ENCODE assay signal across 8 cellular contexts in genomic region chr2:85705680-85706039, GRCh38. TPM values are rescaled to one million over a fixed set of nuclear protein-coding genes. Genes with fewer than 3 reads are reported as not detected.
DNase-seq lines count a peak whose midpoint lies in the region; ATAC-seq, FAIRE-seq and TF ChIP-seq lines count a peak whose summit lies in the region.

No MANE protein-coding gene starts in this region.

- H3K27me3 ChIP-seq in bronchial epithelial cell (ENCODE audit: control insufficient read depth, insufficient read depth, low read length) (no peaks in the 10 kb centered on the region), lung (ENCODE audit: control insufficient read depth, insufficient read depth) (no peaks in the 10 kb centered on the region)
- H3K27me3 ChIP-seq in naive thymus-derived CD4-positive, alpha-beta T cell (ENCODE audit: control insufficient read depth in 2 of 2, insufficient read depth in 2 of 2, low read length in 2 of 2): peaks cover 0 to 4% of the 10 kb centered on the region in 2 donors

- peaks cover 0 to 7% (median 4%) of the 10 kb centered on the region in 5 donors for H3K27me3 Mint-ChIP-seq in naive thymus-derived CD4-positive, alpha-beta T cell

- H3K9me3 ChIP-seq in lung (ENCODE audit: control insufficient read depth in 2 of 2, insufficient read depth in 1 of 2, low read length in 1 of 2): no peaks in the 10 kb centered on the region
- no peaks in the 10 kb centered on the region for H3K9me3 ChIP-seq in naive thymus-derived CD4-positive, alpha-beta T cell (ENCODE audit: control insufficient read depth in 2 of 3, low read length in 3 of 3)

- intact Hi-C loops in naive thymus-derived CD4-positive, alpha-beta T cell (cut with micrococcal nuclease): loop anchor here in 1 of 2 donors (5.0 kb wide), 1 partner anchor 332 kb away; no protein-coding TSS in a partner anchor

- WGBS in lung, 2 donors: 36 to 49% methylated on average over 2 of the region's 2 CpGs

- peaks cover 3 to 31% of the 10 kb centered on the region in 2 donors for H3K4me1 ChIP-seq in lung (ENCODE audit: control insufficient read depth in 2 of 2, insufficient read depth in 2 of 2, low read length in 2 of 2)
- H3K4me1 ChIP-seq in naive thymus-derived CD4-positive, alpha-beta T cell (ENCODE audit: control insufficient read depth in 2 of 2, insufficient read depth in 2 of 2, low read length in 2 of 2): peaks cover 0 to 25% of the 10 kb centered on the region in 2 donors

- peak; percentile 62 for FAIRE-seq in bronchial epithelial cell (lab: Jason Lieb, UNC)

- H3K36me3 ChIP-seq in bronchial epithelial cell (ENCODE audit: control insufficient read depth, insufficient read depth, low read length): no peaks in the 10 kb centered on the region
- H3K36me3 ChIP-seq in lung (ENCODE audit: control insufficient read depth in 2 of 2, insufficient read depth in 2 of 2, low read length in 2 of 2): no peaks in the 10 kb centered on the region
- H3K36me3 ChIP-seq in naive thymus-derived CD4-positive, alpha-beta T cell (ENCODE audit: control insufficient read depth in 2 of 3, insufficient read depth in 3 of 3, low read length in 3 of 3): no peaks in the 10 kb centered on the region

- peaks cover 0 to 71% (median 5%) of the 10 kb centered on the region in 7 donors for H3K4me1 Mint-ChIP-seq in naive thymus-derived CD4-positive, alpha-beta T cell

- CTCF ChIA-PET in naive thymus-derived CD4-positive, alpha-beta T cell (lab: Charles Lee): interaction anchor here (0.8 to 2.9 kb wide), 2 partner anchors 68 to 581 kb away, joined by 3 to 14 read pairs; no protein-coding TSS in a partner anchor

- TF ChIP-seq CTCF in bronchial epithelial cell (IDR thresholded peaks at IDR 0.05; ENCODE audit: insufficient read depth, low read length, severe bottlenecking) (no peak), lung (IDR thresholded peaks at IDR 0.05; ENCODE audit: control extremely low read depth, extremely low read depth) (no peak)

- DNase-seq in AG08395 (ENCODE audit: low spot score) (peak; percentile 81), HuH-7.5 (ENCODE audit: low spot score) (peak; percentile 63), bronchial epithelial cell (ENCODE audit: low read depth) (peak; percentile 98), lung (ENCODE audit: low spot score) (peak; percentile 84), DMS114 treated with DMSO at 0.1 percent for 48 hours (lab: John Stamatoyannopoulos, UW; ENCODE audit: unreplicated experiment) (no peak), NCI-H69 (lab: John Stamatoyannopoulos, UW) (no peak), NCI-H526 treated with DMSO at 0.1 percent for 48 hours (lab: John Stamatoyannopoulos, UW) (no peak)
- DNase-seq in naive thymus-derived CD4-positive, alpha-beta T cell: no peak

- H3K27ac ChIP-seq in lung (ENCODE audit: low read depth in 1 of 2, low read length in 1 of 2): peak overlapping the region in 1 of 2 donors; percentile 97
- H3K27ac ChIP-seq in naive thymus-derived CD4-positive, alpha-beta T cell (ENCODE audit: low read depth, low read length): no peak overlapping the region

- no peak overlapping the region for H3K4me3 Mint-ChIP-seq in naive thymus-derived CD4-positive, alpha-beta T cell

- peaks cover 0 to 1% (median 0%) of the 10 kb centered on the region in 11 donors for H3K9me3 Mint-ChIP-seq in naive thymus-derived CD4-positive, alpha-beta T cell

- POLR2A ChIA-PET in naive thymus-derived CD4-positive, alpha-beta T cell (lab: Charles Lee): no interaction called here

- peak; percentile 32 for ATAC-seq in lung (ENCODE audit: insufficient read depth, low FRiP score)
- no peak for ATAC-seq in naive thymus-derived CD4-positive, alpha-beta T cell

- H3K4me3 ChIP-seq in bronchial epithelial cell (ENCODE audit: low read depth, low read length) (no peak overlapping the region), lung (no peak overlapping the region)
- no peak overlapping the region for H3K4me3 ChIP-seq in naive thymus-derived CD4-positive, alpha-beta T cell (ENCODE audit: low read length)

- peak overlapping the region in 1 of 9 donors; percentile 90 for H3K27ac Mint-ChIP-seq in naive thymus-derived CD4-positive, alpha-beta T cell

- H3K36me3 Mint-ChIP-seq in naive thymus-derived CD4-positive, alpha-beta T cell: peaks cover 0 to 1% (median 0%) of the 10 kb centered on the region in 5 donors

RNA-seq across cellular contexts. Expression of gene GNLY, which starts 11.5 kb away (rescaled TPM):
- total RNA-seq in bronchial epithelial cell (not detected in 2 replicates), lung (10 to 100 TPM in 1 of 2 donors, not detected in 1; 12.1 TPM)
- polyA plus RNA-seq in lung: 10 to 100 TPM in 1 of 2 donors, 1 to 10 TPM in 1; 9.0 to 13.6 TPM
- total RNA-seq in naive thymus-derived CD4-positive, alpha-beta T cell: 100 to 1,000 TPM in 2 of 5 experiments, 10 to 100 TPM in 1, 1 to 10 TPM in 2; 5.9 to 780 (median 84.7) TPM
- polyA plus RNA-seq in naive thymus-derived CD4-positive, alpha-beta T cell: 10 to 100 TPM; 11.1 to 13.5 TPM

RNA-seq across cellular contexts. Expression of gene SFTPB, which starts 37.7 kb away (rescaled TPM):
- not detected in 2 replicates for total RNA-seq in bronchial epithelial cell
- over 10,000 TPM in 1 of 2 donors, 1,000 to 10,000 TPM in 1; 6,615 to 19,115 TPM for total RNA-seq in lung
- polyA plus RNA-seq in lung: over 10,000 TPM; 12,892 to 14,488 TPM
- not detected for total RNA-seq in naive thymus-derived CD4-positive, alpha-beta T cell
- not detected for polyA plus RNA-seq in naive thymus-derived CD4-positive, alpha-beta T cell

RNA-seq across cellular contexts. Expression of gene ATOH8, which starts 48.1 kb away (rescaled TPM):
- total RNA-seq in bronchial epithelial cell: 0.79 TPM in 1 of 2 replicates, not detected in the other
- 10 to 100 TPM; 38.6 to 51.4 TPM for total RNA-seq in lung
- 10 to 100 TPM; 49.7 to 63.3 TPM for polyA plus RNA-seq in lung
- total RNA-seq in naive thymus-derived CD4-positive, alpha-beta T cell: under 1 TPM in 2 of 5 experiments, not detected in 3; 0.42 to 0.73 TPM
- not detected for polyA plus RNA-seq in naive thymus-derived CD4-positive, alpha-beta T cell

Comparison
In these comparisons a context has a peak if more than half of its experiments do, and no peak if none do; other contexts are left out.
1. DNase-seq: peak in AG08395 (single experiment), HuH-7.5 (single experiment), bronchial epithelial cell (single experiment) and lung (single experiment); none in DMS114 treated with DMSO at 0.1 percent for 48 hours (single experiment), NCI-H69 (single experiment), NCI-H526 treated with DMSO at 0.1 percent for 48 hours (single experiment) and naive thymus-derived CD4-positive, alpha-beta T cell (0 of 9).
2. RNA of gene SFTPB, which starts 37.7 kb away (total RNA-seq): 6,615 to 19,115 TPM in lung; not detected in bronchial epithelial cell and not detected in naive thymus-derived CD4-positive, alpha-beta T cell; every median in the first group is over 1,000 times any median in the second.
3. RNA of gene ATOH8, which starts 48.1 kb away (total RNA-seq): 38.6 to 51.4 TPM in lung; 0.79 TPM in bronchial epithelial cell and 0.42 to 0.73 TPM in naive thymus-derived CD4-positive, alpha-beta T cell; every median in the first group is over 10 times any median in the second.